ENCODE assay signal across 8 cellular contexts in genomic region chr4:38730830-38731646, GRCh38. TPM values are rescaled to one million over a fixed set of nuclear protein-coding genes. Genes with fewer than 3 reads are reported as not detected.
DNase-seq lines count a peak whose midpoint lies in the region; ATAC-seq, FAIRE-seq and TF ChIP-seq lines count a peak whose summit lies in the region.

No MANE protein-coding gene starts in this region.

- TF ChIP-seq EP300 in Ishikawa (IDR thresholded peaks at IDR 0.05; ENCODE audit: borderline replicate concordance), result no peak

- intact Hi-C loops in head of caudate nucleus (cut with DNase I), result loop anchor here (5.0 kb wide), 1 partner anchor 554 kb away; no protein-coding TSS in a partner anchor
- intact Hi-C loops in posterior vena cava (cut with DNase I), result loop anchor here (2.0 to 5.0 kb wide), 4 partner anchors 552 to 664 kb away; no protein-coding TSS in a partner anchor

- in situ Hi-C loops in SK-MEL-5 (cut with HindIII; ENCODE audit: low pct_unique_long_range_greater_than_20kb, low sequenced_read_pairs), result no loop called here

- peak; percentile 91 for ATAC-seq in GM21723 (IDR thresholded peaks at IDR 0.05; ENCODE audit: unreplicated experiment)

- peak; percentile 95 for TF ChIP-seq RAD21 in Ishikawa (IDR thresholded peaks at IDR 0.05; ENCODE audit: low read depth)

- no peak for FAIRE-seq in urothelium cell line (lab: Jason Lieb, UNC)

- DNase-seq in ELR (ENCODE audit: low read depth) (peak; percentile 90), SK-MEL-5 (ENCODE audit: low read depth, low spot score) (peak; percentile 78), head of caudate nucleus (peak; percentile 28 to 94 (median 84)), posterior vena cava (ENCODE audit: low spot score) (peak; percentile 95), urothelium cell line (ENCODE audit: low spot score) (peak; percentile 81)
- peak; percentile 82 for DNase-seq in activated naive CD4-positive, alpha-beta T cell treated with Interleukin-2 at 50 U/mL for 16 hours

TF ChIP-seq in Ishikawa, 13 proteins besides CTCF, POLR2A, EP300 and RAD21:
- TF ChIP-seq ZBTB7A (IDR thresholded peaks at IDR 0.05; ENCODE audit: low read depth) (peak; percentile 96), MAX (IDR thresholded peaks at IDR 0.05) (no peak), EGR1 (IDR thresholded peaks at IDR 0.05) (no peak)
- TF ChIP-seq, protein P1, sequence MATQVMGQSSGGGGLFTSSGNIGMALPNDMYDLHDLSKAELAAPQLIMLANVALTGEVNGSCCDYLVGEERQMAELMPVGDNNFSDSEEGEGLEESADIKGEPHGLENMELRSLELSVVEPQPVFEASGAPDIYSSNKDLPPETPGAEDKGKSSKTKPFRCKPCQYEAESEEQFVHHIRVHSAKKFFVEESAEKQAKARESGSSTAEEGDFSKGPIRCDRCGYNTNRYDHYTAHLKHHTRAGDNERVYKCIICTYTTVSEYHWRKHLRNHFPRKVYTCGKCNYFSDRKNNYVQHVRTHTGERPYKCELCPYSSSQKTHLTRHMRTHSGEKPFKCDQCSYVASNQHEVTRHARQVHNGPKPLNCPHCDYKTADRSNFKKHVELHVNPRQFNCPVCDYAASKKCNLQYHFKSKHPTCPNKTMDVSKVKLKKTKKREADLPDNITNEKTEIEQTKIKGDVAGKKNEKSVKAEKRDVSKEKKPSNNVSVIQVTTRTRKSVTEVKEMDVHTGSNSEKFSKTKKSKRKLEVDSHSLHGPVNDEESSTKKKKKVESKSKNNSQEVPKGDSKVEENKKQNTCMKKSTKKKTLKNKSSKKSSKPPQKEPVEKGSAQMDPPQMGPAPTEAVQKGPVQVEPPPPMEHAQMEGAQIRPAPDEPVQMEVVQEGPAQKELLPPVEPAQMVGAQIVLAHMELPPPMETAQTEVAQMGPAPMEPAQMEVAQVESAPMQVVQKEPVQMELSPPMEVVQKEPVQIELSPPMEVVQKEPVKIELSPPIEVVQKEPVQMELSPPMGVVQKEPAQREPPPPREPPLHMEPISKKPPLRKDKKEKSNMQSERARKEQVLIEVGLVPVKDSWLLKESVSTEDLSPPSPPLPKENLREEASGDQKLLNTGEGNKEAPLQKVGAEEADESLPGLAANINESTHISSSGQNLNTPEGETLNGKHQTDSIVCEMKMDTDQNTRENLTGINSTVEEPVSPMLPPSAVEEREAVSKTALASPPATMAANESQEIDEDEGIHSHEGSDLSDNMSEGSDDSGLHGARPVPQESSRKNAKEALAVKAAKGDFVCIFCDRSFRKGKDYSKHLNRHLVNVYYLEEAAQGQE (IDR thresholded peaks at IDR 0.05; ENCODE audit: low read depth), result no peak

RNA-seq across cellular contexts. Expression of gene TLR10, which starts 51.8 kb away (rescaled TPM):
- total RNA-seq in SK-MEL-5 (2014; rRNA removed; shearing (Covaris generic)), result 0.08 TPM in 1 of 2 replicates, not detected in the other
- 0.06 and 0.07 TPM in 2 replicates for polyA plus RNA-seq in SK-MEL-5 (2015; cell fraction: cytosol; rRNA removed)
- polyA plus RNA-seq in SK-MEL-5 (2015; cell fraction: nucleus; rRNA removed), result 0.06 TPM in 1 of 2 replicates, not detected in the other
- total RNA-seq in posterior vena cava, result under 1 TPM in 1 of 2 donors, not detected in 1; 0.38 TPM

Comparison
In these comparisons a context has a peak if more than half of its experiments do, and no peak if none do; other contexts are left out.
1. Peak in every context shown above with its lines: DNase-seq and ATAC-seq.